In the genomic region with DNA sequence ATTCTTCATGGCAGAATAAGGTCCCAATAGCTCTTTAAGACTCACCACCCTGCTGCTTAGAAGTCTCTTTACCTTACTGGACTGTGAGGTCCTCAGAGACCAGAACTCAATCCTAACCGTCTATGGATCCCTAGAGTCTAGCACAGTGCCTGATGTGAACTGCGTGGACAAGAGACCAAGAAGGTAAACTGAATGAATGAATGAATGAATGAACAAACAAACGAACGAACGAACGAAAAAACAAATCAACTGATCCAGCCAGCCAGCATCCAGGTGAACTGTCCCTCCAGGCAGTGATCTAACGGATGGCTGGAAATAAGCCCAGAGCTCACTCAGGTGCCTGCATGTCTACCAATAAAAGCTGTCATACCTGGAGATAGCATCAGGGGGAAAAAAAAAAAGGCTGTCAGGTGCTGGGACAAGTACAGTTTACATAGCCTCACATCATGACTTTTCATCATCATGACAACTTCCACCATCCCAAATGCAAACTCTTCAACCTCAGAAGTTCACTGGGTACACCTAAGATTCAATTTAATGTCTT, we compare ENCODE assay signal across 20 cellular contexts.
"Had no signal": no experiment of that assay in that cellular context is flagged by ENCODE, and none has a peak within 500 bp of the region (broad histone marks: within the 10 kb centered on the region; RNA-seq: fewer than 3 reads in every experiment).

No MANE protein-coding gene starts in this region.

- H3K36me3 Mint-ChIP-seq: natural killer cell had no signal

- H3K4me3 Mint-ChIP-seq: activated CD4-positive, alpha-beta memory T cell treated with anti-CD3 and anti-CD28 coated beads, Interleukin-2, amount 10 ng/mL, durations not matched to agents 7 days and 5 days; activated CD4-positive, alpha-beta T cell treated with anti-CD3 and anti-CD28 coated beads, Interleukin-2, amount 10 ng/mL, durations not matched to agents 24 days and 14 days; activated naive CD4-positive, alpha-beta T cell treated with anti-CD3 and anti-CD28 coated beads, Interleukin-2, amount 10 ng/mL, durations not matched to agents 7 days and 5 days; activated T-cell treated with anti-CD3 and anti-CD28 coated beads, Interleukin-2, amount 50 U/mL, for 72 hours; mesothelial cell of epicardium; natural killer cell; T-helper 17 cell had no signal

- DNase-seq: activated CD4-positive, alpha-beta memory T cell treated with anti-CD3 and anti-CD28 coated beads, Interleukin-2, amount 10 ng/mL, durations not matched to agents 7 days and 5 days; activated CD4-positive, alpha-beta T cell treated with anti-CD3 and anti-CD28 coated beads, Interleukin-2, amount 10 ng/mL, durations not matched to agents 24 days and 14 days; activated effector memory CD4-positive, alpha-beta T cell treated with anti-CD3 and anti-CD28 coated beads, Interleukin-2, amount 50 U/mL, for 16 hours; activated naive CD4-positive, alpha-beta T cell treated with anti-CD3 and anti-CD28 coated beads, Interleukin-2, amount 10 ng/mL, durations not matched to agents 7 days and 5 days; activated T-cell treated with anti-CD3 and anti-CD28 coated beads, Interleukin-2, amount 50 U/mL, for 72 hours; amygdala; cerebellar nuclear complex; cortex of kidney; erythroblast; foreskin fibroblast; natural killer cell; ovary; psoas muscle; right cardiac atrium; stimulated activated CD4-positive, alpha-beta T cell treated with anti-CD3 and anti-CD28 coated beads, Interleukin-12 subunit alpha, Interleukin-12 subunit beta, amount 100 ng/mL, for 4 hours; stimulated activated CD4-positive, alpha-beta T cell treated with anti-CD3 and anti-CD28 coated beads, Interleukin-4, amount 100 ng/mL, for 4 hours; stimulated activated naive CD8-positive, alpha-beta T cell treated with anti-CD3 and anti-CD28 coated beads, Interleukin-15, Interleukin-2, amounts not matched to agents 100 U/mL and 50 U/mL, for 24 hours; T-helper 17 cell had no signal

- H3K9me3 Mint-ChIP-seq: activated CD4-positive, alpha-beta memory T cell treated with anti-CD3 and anti-CD28 coated beads, Interleukin-2, amount 10 ng/mL, durations not matched to agents 7 days and 5 days; activated CD4-positive, alpha-beta T cell treated with anti-CD3 and anti-CD28 coated beads, Interleukin-2, amount 10 ng/mL, durations not matched to agents 24 days and 14 days; activated naive CD4-positive, alpha-beta T cell treated with anti-CD3 and anti-CD28 coated beads, Interleukin-2, amount 10 ng/mL, durations not matched to agents 7 days and 5 days; activated T-cell treated with anti-CD3 and anti-CD28 coated beads, Interleukin-2, amount 50 U/mL, for 72 hours; natural killer cell had no signal

- H3K27me3 Mint-ChIP-seq: activated CD4-positive, alpha-beta memory T cell treated with anti-CD3 and anti-CD28 coated beads, Interleukin-2, amount 10 ng/mL, durations not matched to agents 7 days and 5 days; activated CD4-positive, alpha-beta T cell treated with anti-CD3 and anti-CD28 coated beads, Interleukin-2, amount 10 ng/mL, durations not matched to agents 24 days and 14 days; activated naive CD4-positive, alpha-beta T cell treated with anti-CD3 and anti-CD28 coated beads, Interleukin-2, amount 10 ng/mL, durations not matched to agents 7 days and 5 days; T-helper 17 cell had no signal

- H3K27ac Mint-ChIP-seq: activated CD4-positive, alpha-beta memory T cell treated with anti-CD3 and anti-CD28 coated beads, Interleukin-2, amount 10 ng/mL, durations not matched to agents 7 days and 5 days; activated CD4-positive, alpha-beta T cell treated with anti-CD3 and anti-CD28 coated beads, Interleukin-2, amount 10 ng/mL, durations not matched to agents 24 days and 14 days; activated naive CD4-positive, alpha-beta T cell treated with anti-CD3 and anti-CD28 coated beads, Interleukin-2, amount 10 ng/mL, durations not matched to agents 7 days and 5 days; activated T-cell treated with anti-CD3 and anti-CD28 coated beads, Interleukin-2, amount 50 U/mL, for 72 hours; mesothelial cell of epicardium; natural killer cell; T-helper 17 cell had no signal

- H3K4me3 ChIP-seq: lung, ovary, psoas muscle had no signal
